In the genomic region with DNA sequence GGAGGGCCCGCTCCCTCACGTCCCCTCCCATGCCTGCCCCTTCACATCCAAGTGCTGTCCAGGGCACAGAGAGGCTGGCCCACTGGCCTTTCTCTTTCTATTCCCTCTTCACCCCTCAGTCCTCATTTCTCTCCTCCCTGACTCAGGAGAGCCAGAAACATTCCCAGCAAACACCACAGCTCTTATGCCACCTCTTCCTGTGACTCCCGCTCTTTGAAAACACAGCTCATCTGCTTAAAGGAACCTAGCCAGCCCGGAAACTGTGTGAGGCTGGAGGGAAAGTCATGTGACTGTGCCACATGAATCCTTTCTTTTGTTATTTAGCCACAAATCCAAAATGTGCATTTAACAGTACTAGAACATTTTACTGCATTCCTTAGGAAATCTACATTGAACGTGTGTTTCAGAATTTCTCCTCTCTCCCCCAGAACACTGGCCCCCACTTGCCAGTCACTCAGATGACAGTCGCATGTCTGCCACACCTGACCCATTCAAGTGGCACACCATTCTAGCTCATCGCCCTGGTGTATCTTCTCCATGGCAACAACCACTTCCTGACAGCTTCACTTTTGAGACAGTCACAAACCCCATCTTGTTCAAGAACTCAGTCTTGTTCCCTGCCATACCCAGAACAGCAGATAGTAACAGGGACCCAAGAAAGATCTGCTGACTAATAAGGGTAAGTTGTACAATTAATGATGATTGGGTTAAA, we compare ENCODE assay signal across 9 cellular contexts. TPM values are rescaled to one million over a fixed set of nuclear protein-coding genes. Genes with fewer than 3 reads are reported as not detected.
A peak's percentile ranks its signal among the peaks of the same experiment; 100 is the strongest.
DNase-seq lines count a peak whose midpoint lies in the region; ATAC-seq and TF ChIP-seq lines count a peak whose summit lies in the region.
"Had no signal": no experiment of that assay in that cellular context is flagged by ENCODE, and none has a peak within 500 bp of the region (broad histone marks: within the 10 kb centered on the region; RNA-seq: fewer than 3 reads in every experiment).

No MANE protein-coding gene starts in this region.

- peak overlapping the region in 1 of 2 donors; percentile 18 for H3K27ac ChIP-seq in left lung

- H3K4me1 Mint-ChIP-seq in stimulated activated naive CD8-positive, alpha-beta T cell treated with anti-CD3 and anti-CD28 coated beads, Interleukin-15, Interleukin-2, amounts not matched to agents 100 ng/mL and 50 ng/mL, for 24 hours (ENCODE audit: low read depth), result peaks cover 25% of the 10 kb centered on the region

- no peaks in the 10 kb centered on the region for H3K27me3 Mint-ChIP-seq in stimulated activated naive CD8-positive, alpha-beta T cell treated with anti-CD3 and anti-CD28 coated beads, Interleukin-15, Interleukin-2, amounts not matched to agents 100 ng/mL and 50 ng/mL, for 24 hours

- ATAC-seq in left lung (peak; percentile 56), GM18909 (IDR thresholded peaks at IDR 0.05; ENCODE audit: poor library complexity, unreplicated experiment) (no peak), left colon (no peak)

- H3K4me3 Mint-ChIP-seq in stimulated activated naive CD8-positive, alpha-beta T cell treated with anti-CD3 and anti-CD28 coated beads, Interleukin-15, Interleukin-2, amounts not matched to agents 100 ng/mL and 50 ng/mL, for 24 hours, result peak overlapping the region; percentile 9

- H3K36me3 Mint-ChIP-seq in stimulated activated naive CD8-positive, alpha-beta T cell treated with anti-CD3 and anti-CD28 coated beads, Interleukin-15, Interleukin-2, amounts not matched to agents 100 ng/mL and 50 ng/mL, for 24 hours (ENCODE audit: low read depth), result no peaks in the 10 kb centered on the region

- H3K36me3 ChIP-seq in left lung, result no peaks in the 10 kb centered on the region

- no peak for TF ChIP-seq CTCF in left lung (IDR thresholded peaks at IDR 0.05)

- peaks cover 8 to 25% of the 10 kb centered on the region in 2 donors for H3K4me1 ChIP-seq in left lung

- DNase-seq in DMS153 (lab: John Stamatoyannopoulos, UW) (peak; percentile 90), left lung (no peak), 8988T (no peak), left colon (no peak)
- DNase-seq in Jurkat, Clone E6-1 (ENCODE audit: low read depth, low spot score), result peak; percentile 91
- peak; percentile 65 for DNase-seq in activated T-cell treated with anti-CD3 and anti-CD28 coated beads, Interleukin-2, amount 50 U/mL, for 1 hour

- peak overlapping the region; percentile 64 for H3K27ac Mint-ChIP-seq in stimulated activated naive CD8-positive, alpha-beta T cell treated with anti-CD3 and anti-CD28 coated beads, Interleukin-15, Interleukin-2, amounts not matched to agents 100 ng/mL and 50 ng/mL, for 24 hours

- H3K4me3 ChIP-seq in Jurkat, Clone E6-1 (ENCODE audit: low read length), result peak overlapping the region; percentile 25
- H3K4me3 ChIP-seq in left lung, result no peak overlapping the region
- H3K4me3 ChIP-seq: skin epidermis had no signal

- no peaks in the 10 kb centered on the region for H3K9me3 ChIP-seq in left lung

- no peaks in the 10 kb centered on the region for H3K9me3 Mint-ChIP-seq in stimulated activated naive CD8-positive, alpha-beta T cell treated with anti-CD3 and anti-CD28 coated beads, Interleukin-15, Interleukin-2, amounts not matched to agents 100 ng/mL and 50 ng/mL, for 24 hours

- H3K27me3 ChIP-seq in left lung, result no peaks in the 10 kb centered on the region

- intact Hi-C loops in left lung (cut with DNase I) (no loop called here), left colon (cut with DNase I, micrococcal nuclease) (no loop called here)

RNA-seq across cellular contexts. Expression of a gene that starts 42.8 kb away (rescaled TPM):
- polyA plus RNA-seq in Jurkat, Clone E6-1 (2012; ENCODE audit: insufficient read depth, insufficient read length), result 16.2 TPM
- total RNA-seq in left lung (10 to 100 TPM; 41.1 to 58.3 TPM), left colon (10 to 100 TPM; 13.8 to 16.1 TPM)

Comparison
In these comparisons a context has a peak if more than half of its experiments do, and no peak if none do; other contexts are left out.
1. DNase-seq: peak in DMS153 (single experiment), Jurkat, Clone E6-1 (single experiment) and activated T-cell treated with anti-CD3 and anti-CD28 coated beads, Interleukin-2, amount 50 U/mL, for 1 hour (single experiment); none in left lung (0 of 2), 8988T (single experiment) and left colon (0 of 2).